Comparison of ENCODE assay signal across 18 cellular contexts in the genomic region with DNA sequence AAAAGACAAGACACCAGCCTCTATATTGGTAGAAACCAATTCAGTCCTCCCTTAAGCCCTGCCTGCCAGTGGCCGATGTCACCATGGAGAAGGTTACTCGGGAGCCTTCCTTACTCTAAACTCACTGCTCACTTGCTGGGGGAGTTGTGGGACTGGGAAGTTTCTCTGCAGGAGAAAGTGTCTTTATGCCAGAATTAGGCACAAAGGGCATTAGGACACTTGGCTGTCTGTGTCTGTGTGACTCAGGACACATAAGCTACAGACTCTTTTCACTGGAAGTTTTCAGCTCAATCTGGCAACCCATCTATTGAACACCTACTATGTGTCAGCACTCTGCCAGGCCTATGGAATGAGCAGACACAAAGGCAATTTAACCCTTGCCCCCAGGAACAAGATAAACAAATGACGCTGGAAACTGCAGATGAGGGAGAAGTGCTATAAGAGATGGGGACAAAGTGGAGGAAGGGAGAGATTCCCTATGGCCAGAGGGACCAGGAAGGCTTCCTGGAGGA.
"Had no signal": no experiment of that assay in that cellular context is flagged by ENCODE, and none has a peak within 500 bp of the region (broad histone marks: within the 10 kb centered on the region; RNA-seq: fewer than 3 reads in every experiment).

No MANE protein-coding gene starts in this region.

- H3K36me3 ChIP-seq: colonic mucosa, heart left ventricle, stomach had no signal

- H3K9ac ChIP-seq: parathyroid adenoma had no signal

- H3K27ac ChIP-seq: colonic mucosa, heart left ventricle, parathyroid adenoma, psoas muscle, stomach had no signal

- ATAC-seq: natural killer cell, psoas muscle, sciatic nerve had no signal

- H3K27me3 ChIP-seq: colonic mucosa, stomach had no signal

- H3K9me3 ChIP-seq: colonic mucosa, heart left ventricle, psoas muscle, stomach had no signal

- H3K4me1 ChIP-seq: colonic mucosa, parathyroid adenoma, psoas muscle, stomach had no signal

- H3K27ac Mint-ChIP-seq: mesothelial cell of epicardium, natural killer cell, type B pancreatic cell had no signal

- H2AFZ ChIP-seq: parathyroid adenoma had no signal

- H3K27me3 Mint-ChIP-seq: type B pancreatic cell had no signal

- H3K79me2 ChIP-seq: parathyroid adenoma had no signal

- FAIRE-seq: frontal cortex, urothelium cell line had no signal

- H3K4me3 Mint-ChIP-seq: mesothelial cell of epicardium, natural killer cell, type B pancreatic cell had no signal

- H3K9me3 Mint-ChIP-seq: mesothelial cell of epicardium, natural killer cell, type B pancreatic cell had no signal

- DNase-seq: colonic mucosa; effector CD4-positive, alpha-beta T cell; heart left ventricle; hippocampal formation; mammary epithelial cell; occipital lobe; psoas muscle; retina; stimulated activated CD4-positive, alpha-beta T cell treated with anti-CD3 and anti-CD28 coated beads, Interleukin-2, amount 100 ng/mL, for 24 hours; stimulated activated naive CD4-positive, alpha-beta T cell had no signal

- H3K36me3 Mint-ChIP-seq: mesothelial cell of epicardium, natural killer cell, type B pancreatic cell had no signal

- H3K4me3 ChIP-seq: colonic mucosa, heart left ventricle, psoas muscle, stomach had no signal
